ENCODE assay signal across 21 cellular contexts in the genomic region with DNA sequence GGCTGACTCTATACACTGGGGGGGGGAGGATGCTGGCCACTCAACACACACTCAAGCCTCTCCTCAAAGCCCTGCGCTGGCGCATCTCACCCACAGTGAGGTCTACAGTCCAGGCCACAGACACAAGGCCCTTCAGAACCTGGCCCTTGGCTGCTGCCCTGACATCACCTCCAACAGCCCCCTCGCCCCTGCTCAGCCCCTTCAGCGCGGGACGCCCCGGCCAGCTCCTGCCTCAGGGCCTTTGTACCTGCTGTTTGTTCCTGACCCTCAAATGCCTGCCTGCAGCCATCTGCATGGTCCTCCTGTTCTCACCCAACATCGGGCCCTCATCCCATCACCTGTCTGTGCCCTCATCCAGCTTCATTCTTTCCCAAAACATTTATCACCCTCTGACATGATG.
"Had no signal": no experiment of that assay in that cellular context is flagged by ENCODE, and none has a peak within 500 bp of the region (broad histone marks: within the 10 kb centered on the region; RNA-seq: fewer than 3 reads in every experiment).

No MANE protein-coding gene starts in this region.

- H3K4me1 Mint-ChIP-seq: immature natural killer cell, natural killer cell had no signal

- H3K4me2 ChIP-seq: neural progenitor cell had no signal

- H3K27ac ChIP-seq: esophagus squamous epithelium, neural progenitor cell, parathyroid adenoma, psoas muscle, spleen had no signal

- H3K4me1 ChIP-seq: parathyroid adenoma, psoas muscle had no signal

- H3K9ac ChIP-seq: neural progenitor cell, parathyroid adenoma had no signal

- H3K9me3 Mint-ChIP-seq: effector memory CD8-positive, alpha-beta T cell; natural killer cell had no signal

- H2AFZ ChIP-seq: neural progenitor cell, parathyroid adenoma had no signal

- H3K27ac Mint-ChIP-seq: dendritic cell treated with granulocyte-macrophage colony-stimulating factor and Interleukin-4, amounts not matched to agents 40 ng/mL and 50 ng/mL, for 4 days; effector memory CD8-positive, alpha-beta T cell; immature natural killer cell; natural killer cell; neural progenitor cell; type B pancreatic cell had no signal

- H3K27me3 Mint-ChIP-seq: type B pancreatic cell had no signal

- H3K79me2 ChIP-seq: parathyroid adenoma had no signal

- H3K4me3 Mint-ChIP-seq: dendritic cell treated with granulocyte-macrophage colony-stimulating factor and Interleukin-4, amounts not matched to agents 40 ng/mL and 50 ng/mL, for 4 days; effector memory CD8-positive, alpha-beta T cell; immature natural killer cell; natural killer cell; neural progenitor cell; type B pancreatic cell had no signal

- H3K27me3 ChIP-seq: esophagus squamous epithelium, neural progenitor cell had no signal

- H3K36me3 Mint-ChIP-seq: immature natural killer cell, natural killer cell, neural progenitor cell, type B pancreatic cell had no signal

- DNase-seq: cerebellar nuclear complex; effector memory CD8-positive, alpha-beta T cell; esophagus squamous epithelium; foreskin fibroblast; immature natural killer cell; left cardiac atrium; left ventricle myocardium superior; mammary epithelial cell; natural killer cell; occipital lobe; psoas muscle; retina; spleen; stimulated activated CD4-positive, alpha-beta T cell treated with anti-CD3 and anti-CD28 coated beads, Interleukin-15, amount 100 ng/mL, for 24 hours; stimulated activated CD4-positive, alpha-beta T cell treated with anti-CD3 and anti-CD28 coated beads, Interleukin-1b, Interleukin-23, amount 100 ng/mL, for 48 hours; stimulated activated CD4-positive, alpha-beta T cell treated with anti-CD3 and anti-CD28 coated beads, Interleukin-4, amount 100 ng/mL, for 4 hours; stimulated activated naive CD4-positive, alpha-beta T cell had no signal
